ENCODE assay signal across 8 cellular contexts in genomic region chr1:44406761-44407429, GRCh38. TPM values are rescaled to one million over a fixed set of nuclear protein-coding genes. Genes with fewer than 3 reads are reported as not detected.
DNase-seq lines count a peak whose midpoint lies in the region; TF ChIP-seq lines count a peak whose summit lies in the region.

No MANE protein-coding gene starts in this region.

- no peaks in the 10 kb centered on the region for H3K36me3 ChIP-seq in SK-N-MC (ENCODE audit: insufficient read depth, low read length)
- no peaks in the 10 kb centered on the region for H3K36me3 ChIP-seq in esophagus squamous epithelium

- no peak for TF ChIP-seq POLR2A in esophagus squamous epithelium (IDR thresholded peaks at IDR 0.05)

- peaks cover 28% of the 10 kb centered on the region for H3K27me3 Mint-ChIP-seq in progenitor cell of endocrine pancreas

- intact Hi-C loops in esophagus squamous epithelium (cut with DNase I): no loop called here

- TF ChIP-seq CTCF in esophagus squamous epithelium (IDR thresholded peaks at IDR 0.05): no peak
- no peak for TF ChIP-seq CTCF in progenitor cell of endocrine pancreas (IDR thresholded peaks at IDR 0.05; ENCODE audit: unreplicated experiment)

- H3K9me3 ChIP-seq in SK-N-MC (ENCODE audit: low read depth, low read length) (no peaks in the 10 kb centered on the region), esophagus squamous epithelium (peaks cover 0 to 4% (median 0%) of the 10 kb centered on the region in 3 donors)

- no peaks in the 10 kb centered on the region for H3K36me3 Mint-ChIP-seq in progenitor cell of endocrine pancreas (ENCODE audit: insufficient read depth)

- peaks cover 23 to 100% (median 41%) of the 10 kb centered on the region in 4 donors for H3K27me3 ChIP-seq in esophagus squamous epithelium

- DNase-seq in D341Med (ENCODE audit: low spot score) (peak; percentile 52), SK-N-MC (ENCODE audit: low read depth, low spot score) (no peak), esophagus squamous epithelium (lab: John Stamatoyannopoulos, UW) (no peak), progenitor cell of endocrine pancreas (ENCODE audit: low spot score, unreplicated experiment) (peak; percentile 17), midbrain (lab: John Stamatoyannopoulos, UW) (no peak), 8988T (no peak), NCI-H446 treated with DMSO at 0.1 percent for 48 hours (lab: John Stamatoyannopoulos, UW) (no peak), cerebellar cortex (ENCODE audit: low spot score) (no peak)

- H3K27ac ChIP-seq in SK-N-MC (no peak overlapping the region), esophagus squamous epithelium (no peak overlapping the region)

- peaks cover 18% of the 10 kb centered on the region for H3K4me1 Mint-ChIP-seq in progenitor cell of endocrine pancreas (ENCODE audit: low read depth)

- no peak overlapping the region for H3K9ac ChIP-seq in SK-N-MC (ENCODE audit: insufficient read length)

- no peak overlapping the region for H3K27ac Mint-ChIP-seq in progenitor cell of endocrine pancreas

- H3K4me3 ChIP-seq in SK-N-MC (peak overlapping the region; percentile 76; the same call in 1 of the 2 replicates), esophagus squamous epithelium (peak overlapping the region; percentile 24 to 62 (median 48))

- peak overlapping the region; percentile 33 for H3K4me3 Mint-ChIP-seq in progenitor cell of endocrine pancreas (ENCODE audit: low read depth)

- 0 to 2% methylated on average over 7 to 9 of the region's 50 CpGs for WGBS in esophagus squamous epithelium, 2 donors

- no peaks in the 10 kb centered on the region for H3K9me3 Mint-ChIP-seq in progenitor cell of endocrine pancreas (ENCODE audit: low read depth)

- peaks cover 21 to 48% (median 26%) of the 10 kb centered on the region in 3 donors for H3K4me1 ChIP-seq in esophagus squamous epithelium

RNA-seq across cellular contexts. Expression of gene RNF220, which starts 1.8 kb away (rescaled TPM):
- total RNA-seq in esophagus squamous epithelium (100 to 1,000 TPM in 1 of 4 donors, 10 to 100 TPM in 3; 44.8 to 111 (median 60.3) TPM), progenitor cell of endocrine pancreas (85.9 and 87.5 TPM in 2 replicates)

RNA-seq across cellular contexts. Expression of gene ERI3, which starts 51.8 kb away (rescaled TPM):
- total RNA-seq in esophagus squamous epithelium (10 to 100 TPM; 27.0 to 35.1 (median 31.8) TPM), progenitor cell of endocrine pancreas (93.6 and 96.1 TPM in 2 replicates)

Comparison
In these comparisons a context has a peak if more than half of its experiments do, and no peak if none do; other contexts are left out.
1. DNase-seq: peak in D341Med (single experiment) and progenitor cell of endocrine pancreas (single experiment); none in SK-N-MC (single experiment), esophagus squamous epithelium (single experiment), midbrain (single experiment), 8988T (single experiment), NCI-H446 treated with DMSO at 0.1 percent for 48 hours (single experiment) and cerebellar cortex (single experiment).